1 cellular context compared by ENCODE assay signal in the genomic region with DNA sequence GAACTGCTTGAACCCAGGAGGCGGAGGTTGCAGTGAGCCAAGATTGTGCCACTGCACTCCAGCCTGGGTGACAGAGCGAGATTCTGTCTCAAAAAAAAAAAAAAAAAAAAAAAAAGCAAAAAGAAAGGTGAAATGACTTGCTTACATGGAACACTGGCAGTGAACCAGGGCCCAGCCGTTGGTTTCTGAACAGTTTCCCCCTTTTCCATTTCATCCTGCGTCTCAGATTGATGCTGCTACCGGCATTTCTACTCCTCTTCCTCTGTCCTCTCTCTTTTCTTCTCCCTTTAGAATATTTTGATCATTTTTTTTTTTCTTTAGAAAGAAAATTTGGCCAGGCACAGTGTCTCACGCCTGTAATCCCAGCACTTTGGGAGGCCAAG. TPM values are rescaled to one million over a fixed set of nuclear protein-coding genes. Genes with fewer than 3 reads are reported as not detected.
"Had no signal": no experiment of that assay in that cellular context is flagged by ENCODE, and none has a peak within 500 bp of the region (broad histone marks: within the 10 kb centered on the region; RNA-seq: fewer than 3 reads in every experiment).

No MANE protein-coding gene starts in this region.

RNA-seq across cellular contexts. Expression of gene AIF1L, which starts 19.0 kb away (rescaled TPM):
- total RNA-seq: natural killer cell had no signal
